ENCODE assay signal across 11 cellular contexts in genomic region chr2:100517556-100517955, GRCh38. TPM values are rescaled to one million over a fixed set of nuclear protein-coding genes. Genes with fewer than 3 reads are reported as not detected.
"Had no signal": no experiment of that assay in that cellular context is flagged by ENCODE, and none has a peak within 500 bp of the region (broad histone marks: within the 10 kb centered on the region; RNA-seq: fewer than 3 reads in every experiment).

No MANE protein-coding gene starts in this region.

- H3K36me3 Mint-ChIP-seq: IgD-negative memory B cell had no signal

- H3K27ac ChIP-seq: GM23248, HL-60 had no signal

- H3K9me3 Mint-ChIP-seq: HFFc6 had no signal

- H3K27ac Mint-ChIP-seq: HFFc6, IgD-negative memory B cell had no signal

- DNase-seq: GM23248, GOT3, H7, HFFc6 had no signal

- H3K4me1 ChIP-seq: HAP-1 had no signal

- FAIRE-seq: HepG2 had no signal

- H3K4me3 Mint-ChIP-seq: HFFc6, IgD-negative memory B cell had no signal

- H3K9ac ChIP-seq: GM23248 had no signal

- H3K4me3 ChIP-seq: GM23248, HAP-1 had no signal

- H3K9me3 ChIP-seq: HAP-1 had no signal

- H2AFZ ChIP-seq: GM23248 had no signal

- H3K36me3 ChIP-seq: HAP-1 had no signal

- ATAC-seq: HCT116, HepG2 had no signal

RNA-seq across cellular contexts. Expression of gene NMS, which starts 47.3 kb away (rescaled TPM):
- total RNA-seq: GM23248, H4, H7, HepG2, HFFc6, HT1080 had no signal
- polyA plus RNA-seq: GM23248, HepG2, IgD-negative memory B cell had no signal
